ENCODE assay signal across 8 cellular contexts in the genomic region with DNA sequence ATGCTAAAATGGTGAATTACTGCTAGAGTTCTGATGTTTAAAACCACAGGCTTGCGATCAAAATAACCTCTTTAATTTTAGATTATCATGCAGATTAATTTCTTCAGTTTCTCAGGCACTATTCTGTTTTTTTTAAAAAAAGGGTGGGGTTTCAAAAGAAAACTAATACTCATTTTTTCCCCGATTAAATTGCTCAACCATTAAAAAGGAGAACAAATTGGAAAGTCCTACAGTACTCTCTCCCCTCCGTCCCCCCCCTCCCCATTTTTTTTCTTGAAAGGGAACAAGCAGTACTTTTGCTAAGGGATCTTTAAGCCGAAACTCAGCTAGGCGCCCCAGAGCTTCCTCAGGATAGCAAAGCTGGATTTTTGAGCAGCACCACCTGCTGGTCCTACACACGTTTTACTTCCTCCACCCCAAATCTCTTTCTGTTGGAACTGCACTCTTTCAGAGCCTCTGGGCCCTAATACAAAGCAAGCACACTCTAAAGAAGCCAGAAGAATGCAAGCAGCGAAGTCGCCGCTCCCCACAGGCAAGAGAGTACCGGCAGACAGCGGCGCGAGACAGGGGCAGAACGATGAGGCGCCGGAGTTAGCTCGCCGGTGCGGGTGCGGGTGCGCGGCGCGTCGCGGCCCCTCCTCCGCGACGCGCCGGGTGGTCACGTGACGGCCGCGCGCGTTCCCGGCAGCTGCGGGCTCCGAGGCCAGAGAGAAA. TPM values are rescaled to one million over a fixed set of nuclear protein-coding genes. Genes with fewer than 3 reads are reported as not detected.
DNase-seq lines count a peak whose midpoint lies in the region; ATAC-seq and TF ChIP-seq lines count a peak whose summit lies in the region.

A gene with protein sequence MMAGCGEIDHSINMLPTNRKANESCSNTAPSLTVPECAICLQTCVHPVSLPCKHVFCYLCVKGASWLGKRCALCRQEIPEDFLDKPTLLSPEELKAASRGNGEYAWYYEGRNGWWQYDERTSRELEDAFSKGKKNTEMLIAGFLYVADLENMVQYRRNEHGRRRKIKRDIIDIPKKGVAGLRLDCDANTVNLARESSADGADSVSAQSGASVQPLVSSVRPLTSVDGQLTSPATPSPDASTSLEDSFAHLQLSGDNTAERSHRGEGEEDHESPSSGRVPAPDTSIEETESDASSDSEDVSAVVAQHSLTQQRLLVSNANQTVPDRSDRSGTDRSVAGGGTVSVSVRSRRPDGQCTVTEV (plus strand): TSS at position 687 of the 714 bp plus-strand sequence. CDS start 13,475 bp downstream, outside the sequence.

- peaks cover 38% of the 10 kb centered on the region for H3K4me1 Mint-ChIP-seq in activated B cell treated with CpG ODN at 0.5 μM for 24 hours

- peak within 1 kb of the TSS; percentile 93 for H3K4me3 Mint-ChIP-seq in activated B cell treated with CpG ODN at 0.5 μM for 24 hours

- DNase-seq in AG08395 (ENCODE audit: low spot score) (peak; percentile 92), NCI-H2196 (lab: John Stamatoyannopoulos, UW; ENCODE audit: unreplicated experiment) (peak; percentile 82), activated B cell treated with CpG ODN at 0.5 μM for 24 hours (no peak), islet precursor cell (peak; percentile 88)
- peak; percentile 71 for DNase-seq in central memory CD4-positive, alpha-beta T cell
- DNase-seq in stimulated activated CD4-positive, alpha-beta T cell treated with anti-CD3 and anti-CD28 coated beads, Interleukin-12 subunit alpha, Interleukin-12 subunit beta, amount 100 ng/mL, for 4 hours = peak; percentile 66

- H3K27me3 Mint-ChIP-seq in activated B cell treated with CpG ODN at 0.5 μM for 24 hours = no peaks in the 10 kb centered on the region

- H3K27ac Mint-ChIP-seq in activated B cell treated with CpG ODN at 0.5 μM for 24 hours = peak within 1 kb of the TSS; percentile 98

- intact Hi-C loops in activated B cell treated with CpG ODN at 0.5 μM for 24 hours (cut with micrococcal nuclease) = loop anchor here (1.0 to 5.0 kb wide), 8 partner anchors 24 to 1964 kb away; a partner anchor contains a TSS

- no peaks in the 10 kb centered on the region for H3K9me3 Mint-ChIP-seq in activated B cell treated with CpG ODN at 0.5 μM for 24 hours

- no peak for TF ChIP-seq CTCF in activated B cell treated with CpG ODN at 0.5 μM for 24 hours (IDR thresholded peaks at IDR 0.05)

- peaks cover 14% of the 10 kb centered on the region for H3K36me3 Mint-ChIP-seq in activated B cell treated with CpG ODN at 0.5 μM for 24 hours (ENCODE audit: low read depth)

- ATAC-seq in GM18868 (IDR thresholded peaks at IDR 0.05; ENCODE audit: unreplicated experiment) = peak; percentile 83
- ATAC-seq in HG03139 (IDR thresholded peaks at IDR 0.05; ENCODE audit: unreplicated experiment) = peak; percentile 74
- ATAC-seq in activated B cell treated with CpG ODN at 0.5 μM for 24 hours (ENCODE audit: low read depth) = peak; percentile 73

- CTCF ChIA-PET in activated B cell treated with CpG ODN at 0.5 μM for 24 hours (lab: Charles Lee) = interaction anchor here (0.6 to 2.2 kb wide), 15 partner anchors 8 to 251 kb away, joined by 3 to 12 read pairs (median 5); a partner anchor contains a TSS

- POLR2A ChIA-PET in activated B cell treated with CpG ODN at 0.5 μM for 24 hours (lab: Charles Lee) = interaction anchor here (0.6 to 1.9 kb wide), 14 partner anchors 13 to 1485 kb away, joined by 3 to 18 read pairs (median 4); a partner anchor contains a TSS

RNA-seq across cellular contexts. Expression of the gene that starts here (rescaled TPM):
- 32.9 and 35.3 TPM in 2 replicates for total RNA-seq in activated B cell treated with CpG ODN at 0.5 μM for 24 hours
